In genomic region chr18:51211552-51211951, GRCh38 we compare ENCODE assay signal across 9 cellular contexts. TPM values are rescaled to one million over a fixed set of nuclear protein-coding genes. Genes with fewer than 3 reads are reported as not detected.
DNase-seq lines count a peak whose midpoint lies in the region; ATAC-seq, FAIRE-seq and TF ChIP-seq lines count a peak whose summit lies in the region.
"Had no signal": no experiment of that assay in that cellular context is flagged by ENCODE, and none has a peak within 500 bp of the region (broad histone marks: within the 10 kb centered on the region; RNA-seq: fewer than 3 reads in every experiment).

No MANE protein-coding gene starts in this region.

- in situ Hi-C loops in mammary epithelial cell (cut with MboI; ENCODE audit: low sequenced_read_pairs in 2 of 2), result no loop called here

- H3K4me2 ChIP-seq in mammary epithelial cell (ENCODE audit: insufficient read depth, low read depth, low read length) (peak overlapping the region; percentile 3), trophoblast cell (ENCODE audit: low read length) (no peak overlapping the region)
- H3K4me2 ChIP-seq: A549 had no signal

- H3K27ac ChIP-seq in mammary epithelial cell (ENCODE audit: insufficient read depth, low read depth, low read length) (peak overlapping the region; percentile 84), trophoblast cell (ENCODE audit: low read depth, low read length) (no peak overlapping the region)
- H3K27ac ChIP-seq: A549 had no signal

- H3K18ac ChIP-seq in trophoblast cell (ENCODE audit: low read length), result no peak overlapping the region

- H3K79me1 ChIP-seq in trophoblast cell (ENCODE audit: low read length), result no peaks in the 10 kb centered on the region

- no peak overlapping the region for H3K14ac ChIP-seq in trophoblast cell (ENCODE audit: low read length)

- intact Hi-C loops in mammary epithelial cell (cut with micrococcal nuclease), result no loop called here

- no peaks in the 10 kb centered on the region for H3K27me3 ChIP-seq in mammary epithelial cell (ENCODE audit: insufficient read depth, low read length)
- H3K27me3 ChIP-seq in trophoblast cell (ENCODE audit: insufficient read depth, low read length), result no peaks in the 10 kb centered on the region

- no peak overlapping the region for H3K23ac ChIP-seq in trophoblast cell (ENCODE audit: low read length)

- no peak overlapping the region for H2AK5ac ChIP-seq in trophoblast cell (ENCODE audit: low read length)

- dilution Hi-C loops in mammary epithelial cell (cut with HindIII; ENCODE audit: low sequenced_read_pairs), result no loop called here

- FAIRE-seq in frontal cortex (lab: Jason Lieb, UNC), result no peak
- FAIRE-seq: A549 had no signal

- H4K8ac ChIP-seq in trophoblast cell (ENCODE audit: low read depth, low read length), result no peak overlapping the region

- H3K79me2 ChIP-seq in mammary epithelial cell (ENCODE audit: insufficient read depth, low read length) (no peaks in the 10 kb centered on the region), trophoblast cell (ENCODE audit: control insufficient read depth, insufficient read depth, low read length, poor library complexity) (no peaks in the 10 kb centered on the region)

- no peak for TF ChIP-seq CTCF in mammary epithelial cell (conservative IDR thresholded peaks at IDR 0.05 in 1 of 2, IDR thresholded peaks at IDR 0.05 in 1 of 2; ENCODE audit: extremely low read depth in 1 of 2, insufficient read depth in 1 of 2, low read depth in 1 of 2, low read length in 2 of 2)

- no peak overlapping the region for H3K4ac ChIP-seq in trophoblast cell (ENCODE audit: low read depth, low read length)

- H3K4me3 ChIP-seq in mammary epithelial cell (replicated peaks in 1 of 3; ENCODE audit: insufficient read depth in 1 of 3, low read depth in 2 of 3, low read length in 3 of 3) (no peak overlapping the region), trophoblast cell (ENCODE audit: low read depth, low read length) (no peak overlapping the region)
- H3K4me3 ChIP-seq: A549 had no signal

- H3K9ac ChIP-seq in mammary epithelial cell (ENCODE audit: insufficient read depth, low read length) (peak overlapping the region; percentile 41), trophoblast cell (ENCODE audit: low read length) (no peak overlapping the region)

- H3K9me3 ChIP-seq in mammary epithelial cell (replicated peaks; ENCODE audit: insufficient read depth, low read length) (no peaks in the 10 kb centered on the region), trophoblast cell (ENCODE audit: insufficient read depth, low read depth, low read length) (no peaks in the 10 kb centered on the region)
- H3K9me3 ChIP-seq: A549 had no signal

- no peak overlapping the region for H2BK5ac ChIP-seq in trophoblast cell (ENCODE audit: low read depth, low read length, poor library complexity)

- WGBS in mammary epithelial cell (ENCODE audit: low coverage, missing lambda C conversion rate), result 3% methylated on average over 4 of the region's 4 CpGs
- WGBS in trophoblast cell (ENCODE audit: extremely low coverage, insufficient coverage, insufficient read length), result no CpG with 5 or more reads among the region's 4 CpGs

- ATAC-seq in HG02642 (IDR thresholded peaks at IDR 0.05; ENCODE audit: poor library complexity, unreplicated experiment), result peak; percentile 96
- ATAC-seq: A549 had no signal

- no TSS peak for BruUV-seq in mammary epithelial cell (replicated peaks; lab: Mats Ljungman, UMichigan)

- H2AFZ ChIP-seq in mammary epithelial cell (ENCODE audit: low read depth, low read length), result peak overlapping the region; percentile 62
- H2AFZ ChIP-seq in trophoblast cell (ENCODE audit: insufficient read depth, low read length, poor library complexity), result no peak overlapping the region

- CTCF ChIA-PET in mammary epithelial cell (lab: Charles Lee; ENCODE audit: low non-redundant PET), result no interaction called here

- no peak overlapping the region for H4K91ac ChIP-seq in trophoblast cell (ENCODE audit: low read depth, low read length)

- H3K4me1 ChIP-seq in mammary epithelial cell (ENCODE audit: insufficient read depth, low read length), result peaks cover 17% of the 10 kb centered on the region
- H3K4me1 ChIP-seq in trophoblast cell (ENCODE audit: control insufficient read depth in 1 of 2, insufficient read depth in 2 of 2, low read length in 2 of 2), result no peaks in the 10 kb centered on the region
- H3K4me1 ChIP-seq: A549 had no signal

- no peaks in the 10 kb centered on the region for H4K20me1 ChIP-seq in mammary epithelial cell (ENCODE audit: insufficient read depth, low read length)

- H2BK120ac ChIP-seq in trophoblast cell (ENCODE audit: insufficient read depth, low read length, poor library complexity), result no peak overlapping the region

- H2BK12ac ChIP-seq in trophoblast cell (ENCODE audit: low read length), result no peak overlapping the region

- H3K36me3 ChIP-seq in mammary epithelial cell (ENCODE audit: insufficient read depth, low read length), result no peaks in the 10 kb centered on the region
- no peaks in the 10 kb centered on the region for H3K36me3 ChIP-seq in trophoblast cell (ENCODE audit: control insufficient read depth in 1 of 2, insufficient read depth in 2 of 2, low read length in 2 of 2)

- H4K12ac ChIP-seq in trophoblast cell (ENCODE audit: low read depth, low read length), result no peak overlapping the region

- DNase-seq in NK-92 treated with Interleukin-12 subunit alpha and Interleukin-12 subunit beta, amount 100 ng/mL, for 24 hours (lab: John Stamatoyannopoulos, UW), result peak; percentile 70
- no peak for DNase-seq in NK-92 (lab: John Stamatoyannopoulos, UW; ENCODE audit: unreplicated experiment)
- DNase-seq in NOMO-1 treated with DMSO at 0.1 percent for 48 hours (lab: John Stamatoyannopoulos, UW; ENCODE audit: unreplicated experiment), result peak; percentile 97
- peak; percentile 99 for DNase-seq in mammary epithelial cell
- peak; percentile 17 to 56 for DNase-seq in trophoblast cell
- no peak for DNase-seq in NCI-H187 treated with DMSO at 0.1 percent for 48 hours (lab: John Stamatoyannopoulos, UW)
- DNase-seq in frontal cortex (ENCODE audit: low spot score in 2 of 2), result no peak

RNA-seq across cellular contexts. Expression of gene MEX3C, which starts 14.1 kb away (rescaled TPM):
- 100 to 1,000 TPM in 1 of 2 donors, 10 to 100 TPM in 1; 79.1 to 102 TPM for total RNA-seq in mammary epithelial cell
- 57.7 TPM for polyA plus RNA-seq in mammary epithelial cell
- polyA minus RNA-seq in mammary epithelial cell, result 187 TPM
- polyA plus RNA-seq in trophoblast cell (2013), result 65.5 and 72.3 TPM in 2 replicates
- total RNA-seq in frontal cortex, result 97.4 TPM

Comparison
In these comparisons a context has a peak if more than half of its experiments do, and no peak if none do; other contexts are left out.
1. DNase-seq: peak in NK-92 treated with Interleukin-12 subunit alpha and Interleukin-12 subunit beta, amount 100 ng/mL, for 24 hours (single experiment), NOMO-1 treated with DMSO at 0.1 percent for 48 hours (single experiment), mammary epithelial cell (single experiment) and trophoblast cell (2 of 2); none in NK-92 (single experiment), NCI-H187 treated with DMSO at 0.1 percent for 48 hours (single experiment) and frontal cortex (0 of 2).